13 cellular contexts compared by ENCODE assay signal in the genomic region with DNA sequence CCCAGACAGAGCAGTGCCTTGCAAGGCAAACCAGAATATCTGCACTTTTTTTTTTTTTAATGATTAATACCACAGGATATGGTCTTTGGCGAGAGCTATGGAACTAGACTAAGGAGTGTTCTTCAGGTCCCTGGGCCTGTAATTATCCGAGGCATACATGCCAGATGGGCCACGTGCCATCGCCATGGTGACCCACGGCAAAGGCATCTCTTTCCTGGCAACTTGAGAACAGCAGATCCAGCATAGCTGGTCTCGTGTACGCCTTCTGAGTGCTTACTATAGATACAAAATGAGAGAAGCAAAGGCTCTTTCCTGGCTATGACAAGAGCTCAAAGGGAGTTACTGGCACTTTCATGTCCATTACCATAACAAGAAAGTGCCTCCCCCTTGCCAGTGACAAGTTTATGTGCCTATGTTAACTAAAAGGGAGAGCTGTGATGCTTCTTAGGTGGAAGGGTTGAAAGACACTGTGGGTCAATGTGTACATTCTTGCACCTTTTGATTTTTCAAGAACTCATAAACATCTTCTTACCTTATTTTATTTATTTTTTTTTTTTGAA. TPM values are rescaled to one million over a fixed set of nuclear protein-coding genes. Genes with fewer than 3 reads are reported as not detected.
DNase-seq lines count a peak whose midpoint lies in the region; ATAC-seq and TF ChIP-seq lines count a peak whose summit lies in the region.
"Had no signal": no experiment of that assay in that cellular context is flagged by ENCODE, and none has a peak within 500 bp of the region (broad histone marks: within the 10 kb centered on the region; RNA-seq: fewer than 3 reads in every experiment).

No MANE protein-coding gene starts in this region.

- no peaks in the 10 kb centered on the region for H3K36me3 ChIP-seq in left lung
- no peaks in the 10 kb centered on the region for H3K36me3 ChIP-seq in aorta (ENCODE audit: control insufficient read depth in 1 of 2, insufficient read depth in 2 of 2, low read length in 1 of 2)
- H3K36me3 ChIP-seq: tibial nerve had no signal

- no peak for TF ChIP-seq CTCF in left lung (IDR thresholded peaks at IDR 0.05)

- H3K9me3 ChIP-seq in left lung (no peaks in the 10 kb centered on the region), aorta (ENCODE audit: control insufficient read depth, low read length) (no peaks in the 10 kb centered on the region)
- H3K9me3 ChIP-seq: tibial nerve had no signal

- no peak overlapping the region for H3K27ac Mint-ChIP-seq in activated T-helper 2 cell treated with anti-CD3 and anti-CD28 coated beads, Interferon-gamma antibody, Interleukin-2, Interleukin-4, amounts not matched to agents 10 μg/mL and 5 μg/mL and 100 μg/mL, durations not matched to agents 14 hours and 24 hours and 36 hours
- H3K27ac Mint-ChIP-seq: T-helper 1 cell treated with Interleukin-12 subunit alpha and Interleukin-12 subunit beta and Interleukin-4 antibody, amounts not matched to agents 30 μg/mL and 1 μg/mL, for 36 hours had no signal

- WGBS in aorta, 2 donors: 8 to 10% methylated on average over 7 of the region's 7 CpGs

- H3K27me3 ChIP-seq in left lung: no peaks in the 10 kb centered on the region
- H3K27me3 ChIP-seq in aorta (ENCODE audit: control insufficient read depth in 1 of 2, insufficient read depth in 2 of 2, low read length in 1 of 2): no peaks in the 10 kb centered on the region
- H3K27me3 ChIP-seq: tibial nerve had no signal

- H3K4me1 ChIP-seq in left lung (no peaks in the 10 kb centered on the region), aorta (ENCODE audit: control insufficient read depth in 1 of 2, insufficient read depth in 2 of 2, low read length in 2 of 2) (no peaks in the 10 kb centered on the region)
- H3K4me1 ChIP-seq: tibial nerve had no signal

- ATAC-seq in left lung: peak; percentile 50
- ATAC-seq in aorta (ENCODE audit: low FRiP score): peak; percentile 77

- intact Hi-C loops in left lung (cut with DNase I) (no loop called here), aorta (cut with DNase I) (no loop called here)
- intact Hi-C loops in activated T-helper 2 cell treated with anti-CD3 and anti-CD28 coated beads, Interferon-gamma antibody, Interleukin-2, Interleukin-4, amounts not matched to agents 10 μg/mL and 5 μg/mL and 100 μg/mL, durations not matched to agents 14 hours and 24 hours and 36 hours (cut with micrococcal nuclease): no loop called here

- no peaks in the 10 kb centered on the region for H3K4me1 Mint-ChIP-seq in activated T-helper 2 cell treated with anti-CD3 and anti-CD28 coated beads, Interferon-gamma antibody, Interleukin-2, Interleukin-4, amounts not matched to agents 10 μg/mL and 5 μg/mL and 100 μg/mL, durations not matched to agents 14 hours and 24 hours and 36 hours (ENCODE audit: low read depth)

- H3K4me3 ChIP-seq in left lung: no peak overlapping the region
- no peak overlapping the region for H3K4me3 ChIP-seq in aorta (ENCODE audit: low read length in 2 of 2)
- H3K4me3 ChIP-seq: tibial nerve had no signal

- no peaks in the 10 kb centered on the region for H3K27me3 Mint-ChIP-seq in activated T-helper 2 cell treated with anti-CD3 and anti-CD28 coated beads, Interferon-gamma antibody, Interleukin-2, Interleukin-4, amounts not matched to agents 10 μg/mL and 5 μg/mL and 100 μg/mL, durations not matched to agents 14 hours and 24 hours and 36 hours (ENCODE audit: low read depth)

- DNase-seq in NCI-H748 (lab: John Stamatoyannopoulos, UW; ENCODE audit: unreplicated experiment): peak; percentile 24
- DNase-seq in NCI-H748 treated with DMSO at 0.1 percent for 48 hours (lab: John Stamatoyannopoulos, UW): no peak
- DNase-seq in ecto neural progenitor cell (ENCODE audit: low spot score): peak; percentile 62
- DNase-seq in left lung: peak in 1 of 2 donors; percentile 40
- peak; percentile 81 to 93 for DNase-seq in aorta
- DNase-seq in NCI-H2107 treated with DMSO at 0.1 percent for 48 hours (lab: John Stamatoyannopoulos, UW; ENCODE audit: unreplicated experiment): no peak
- DNase-seq in NCI-H2029 (lab: John Stamatoyannopoulos, UW): no peak
- no peak for DNase-seq in activated T-helper 2 cell treated with anti-CD3 and anti-CD28 coated beads, Interferon-gamma antibody, Interleukin-2, Interleukin-4, amounts not matched to agents 10 μg/mL and 5 μg/mL and 100 μg/mL, durations not matched to agents 14 hours and 24 hours and 36 hours (ENCODE audit: low spot score)
- DNase-seq: ACHN; effector CD4-positive, alpha-beta T cell; NCI-H2107 had no signal

- H3K27ac ChIP-seq in left lung (no peak overlapping the region), aorta (ENCODE audit: low read depth in 1 of 2, low read length in 2 of 2) (no peak overlapping the region)
- H3K27ac ChIP-seq: tibial nerve had no signal

- H3K4me3 Mint-ChIP-seq in activated T-helper 2 cell treated with anti-CD3 and anti-CD28 coated beads, Interferon-gamma antibody, Interleukin-2, Interleukin-4, amounts not matched to agents 10 μg/mL and 5 μg/mL and 100 μg/mL, durations not matched to agents 14 hours and 24 hours and 36 hours (ENCODE audit: low read depth): no peak overlapping the region
- H3K4me3 Mint-ChIP-seq: T-helper 1 cell treated with Interleukin-12 subunit alpha and Interleukin-12 subunit beta and Interleukin-4 antibody, amounts not matched to agents 30 μg/mL and 1 μg/mL, for 36 hours had no signal

- no peaks in the 10 kb centered on the region for H3K9me3 Mint-ChIP-seq in activated T-helper 2 cell treated with anti-CD3 and anti-CD28 coated beads, Interferon-gamma antibody, Interleukin-2, Interleukin-4, amounts not matched to agents 10 μg/mL and 5 μg/mL and 100 μg/mL, durations not matched to agents 14 hours and 24 hours and 36 hours
- H3K9me3 Mint-ChIP-seq: T-helper 1 cell treated with Interleukin-12 subunit alpha and Interleukin-12 subunit beta and Interleukin-4 antibody, amounts not matched to agents 30 μg/mL and 1 μg/mL, for 36 hours had no signal

- no peaks in the 10 kb centered on the region for H3K36me3 Mint-ChIP-seq in activated T-helper 2 cell treated with anti-CD3 and anti-CD28 coated beads, Interferon-gamma antibody, Interleukin-2, Interleukin-4, amounts not matched to agents 10 μg/mL and 5 μg/mL and 100 μg/mL, durations not matched to agents 14 hours and 24 hours and 36 hours (ENCODE audit: low read depth)

RNA-seq across cellular contexts. Expression of a gene that starts 26.0 kb away (rescaled TPM):
- 10 to 100 TPM; 20.3 to 29.5 TPM for total RNA-seq in left lung
- total RNA-seq in aorta: 10 to 100 TPM; 21.3 to 34.9 TPM
- polyA plus RNA-seq in aorta: 1 to 10 TPM in 1 of 2 donors, under 1 TPM in 1; 0.50 to 1.2 TPM
- not detected in 2 replicates for total RNA-seq in activated T-helper 2 cell treated with anti-CD3 and anti-CD28 coated beads, Interferon-gamma antibody, Interleukin-2, Interleukin-4, amounts not matched to agents 10 μg/mL and 5 μg/mL and 100 μg/mL, durations not matched to agents 14 hours and 24 hours and 36 hours

Comparison
In these comparisons a context has a peak if more than half of its experiments do, and no peak if none do; other contexts are left out.
1. DNase-seq: peak in NCI-H748 (single experiment), ecto neural progenitor cell (single experiment) and aorta (2 of 2); none in NCI-H748 treated with DMSO at 0.1 percent for 48 hours (single experiment), NCI-H2107 treated with DMSO at 0.1 percent for 48 hours (single experiment), NCI-H2029 (single experiment) and activated T-helper 2 cell treated with anti-CD3 and anti-CD28 coated beads, Interferon-gamma antibody, Interleukin-2, Interleukin-4, amounts not matched to agents 10 μg/mL and 5 μg/mL and 100 μg/mL, durations not matched to agents 14 hours and 24 hours and 36 hours (single experiment).
2. RNA of a gene that starts 26.0 kb away (total RNA-seq): 21.3 to 34.9 TPM in aorta and 20.3 to 29.5 TPM in left lung; not detected in activated T-helper 2 cell treated with anti-CD3 and anti-CD28 coated beads, Interferon-gamma antibody, Interleukin-2, Interleukin-4, amounts not matched to agents 10 μg/mL and 5 μg/mL and 100 μg/mL, durations not matched to agents 14 hours and 24 hours and 36 hours; every median in the first group is over 10 times any median in the second.